ENCODE assay signal across 18 cellular contexts in the genomic region with DNA sequence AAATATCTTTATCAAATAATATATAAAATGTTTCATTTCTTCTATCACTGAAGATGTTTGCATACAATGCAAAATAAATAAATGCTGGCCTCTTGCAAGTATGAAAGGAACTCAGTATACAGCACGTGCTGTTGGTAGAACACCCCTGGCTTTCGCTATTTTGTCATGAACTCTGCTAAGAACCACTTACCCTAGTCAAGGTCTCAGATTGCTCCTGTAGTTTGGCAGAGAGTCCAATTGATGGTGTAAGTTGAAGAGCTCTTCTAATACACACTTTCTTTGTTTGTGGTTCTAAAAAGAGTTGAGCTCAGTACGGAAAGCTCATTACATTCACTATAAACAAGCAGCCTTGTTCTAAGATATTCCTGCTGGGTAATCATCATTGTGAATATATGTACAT.
"Had no signal": no experiment of that assay in that cellular context is flagged by ENCODE, and none has a peak within 500 bp of the region (broad histone marks: within the 10 kb centered on the region; RNA-seq: fewer than 3 reads in every experiment).

No MANE protein-coding gene starts in this region.

- ATAC-seq: left cardiac atrium; naive thymus-derived CD8-positive, alpha-beta T cell had no signal

- H3K27ac ChIP-seq: colonic mucosa, esophagus squamous epithelium, hepatocyte, right atrium auricular region, stomach, thoracic aorta, transverse colon had no signal

- DNase-seq: colonic mucosa; dermis blood vessel endothelial cell; esophagus squamous epithelium; foreskin fibroblast; head of caudate nucleus; kidney; left cardiac atrium; mesendoderm; naive thymus-derived CD8-positive, alpha-beta T cell; small intestine; stimulated activated CD4-positive, alpha-beta T cell treated with anti-CD3 and anti-CD28 coated beads, Interleukin-12 subunit alpha, Interleukin-12 subunit beta, amount 100 ng/mL, for 4 hours; stimulated activated naive CD4-positive, alpha-beta T cell; stomach; substantia nigra; transverse colon had no signal

- H3K27me3 ChIP-seq: colonic mucosa, esophagus squamous epithelium, hepatocyte, right atrium auricular region, stomach, transverse colon had no signal

- H3K4me2 ChIP-seq: hepatocyte had no signal

- H3K4me1 ChIP-seq: colonic mucosa, esophagus squamous epithelium, right atrium auricular region, stomach, transverse colon had no signal

- H3K79me2 ChIP-seq: hepatocyte had no signal

- H3K36me3 ChIP-seq: colonic mucosa, esophagus squamous epithelium, right atrium auricular region, stomach, thoracic aorta, transverse colon had no signal

- H3K4me3 ChIP-seq: colonic mucosa, esophagus squamous epithelium, hepatocyte, right atrium auricular region, stomach, thoracic aorta, transverse colon had no signal

- H3K9me3 ChIP-seq: colonic mucosa, esophagus squamous epithelium, right atrium auricular region, stomach, thoracic aorta, transverse colon had no signal

- H2AFZ ChIP-seq: hepatocyte had no signal
